ENCODE assay signal across 30 cellular contexts in the genomic region with DNA sequence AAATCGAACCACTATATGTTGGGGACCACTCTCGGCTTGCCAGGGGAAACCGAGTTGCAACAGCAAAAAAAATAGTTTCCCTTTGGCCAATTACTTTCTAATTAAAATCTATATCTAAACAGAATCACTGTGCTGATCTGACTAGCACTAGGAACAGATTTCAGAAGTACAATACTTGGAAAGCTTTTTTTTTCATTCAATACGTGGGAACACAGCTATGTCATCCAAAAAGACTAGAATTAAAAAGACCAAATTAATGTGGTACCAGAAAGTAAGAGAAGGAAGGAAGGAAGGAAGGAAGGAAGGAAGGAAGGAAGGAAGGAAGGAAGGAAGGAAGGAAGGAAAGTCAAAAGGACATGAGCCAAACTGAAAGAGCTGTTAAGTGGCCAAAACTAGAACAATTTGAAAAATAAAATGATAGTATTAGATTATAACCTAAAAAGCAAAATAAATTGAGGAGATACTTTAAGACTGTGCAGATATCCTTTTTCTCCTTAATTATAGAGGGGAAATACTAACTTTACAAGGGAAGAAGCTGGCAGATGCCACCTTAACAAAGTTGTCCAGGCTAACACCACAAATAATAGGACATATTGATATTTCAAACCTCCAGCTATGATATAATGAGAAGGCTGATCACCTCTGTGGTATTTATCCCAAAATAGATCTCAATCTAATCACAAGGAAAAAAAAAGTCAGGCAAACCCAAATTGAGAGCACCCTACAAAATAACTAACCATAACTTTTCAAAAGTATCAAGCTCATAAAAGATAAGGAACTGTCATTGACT.
"Had no signal": no experiment of that assay in that cellular context is flagged by ENCODE, and none has a peak within 500 bp of the region (broad histone marks: within the 10 kb centered on the region; RNA-seq: fewer than 3 reads in every experiment).

No MANE protein-coding gene starts in this region.

- ATAC-seq: activated T-cell treated with anti-CD3 and anti-CD28 coated beads, Interleukin-2, amount 50 U/mL, for 72 hours; esophagus mucosa; gastroesophageal sphincter; heart right ventricle; T-helper 17 cell had no signal

- H3K27ac ChIP-seq: brain microvascular endothelial cell, coronary artery, dorsolateral prefrontal cortex, gastroesophageal sphincter, heart right ventricle had no signal

- DNase-seq: activated CD4-positive, alpha-beta memory T cell treated with anti-CD3 and anti-CD28 coated beads, Interleukin-2, amount 10 ng/mL, durations not matched to agents 7 days and 5 days; activated CD4-positive, alpha-beta T cell treated with anti-CD3 and anti-CD28 coated beads for 1 hour; activated CD4-positive, alpha-beta T cell treated with anti-CD3 and anti-CD28 coated beads for 4 hours; activated CD4-positive, alpha-beta T cell treated with anti-CD3 and anti-CD28 coated beads, Interleukin-2, amount 10 ng/mL, durations not matched to agents 7 days and 5 days; activated CD4-positive, alpha-beta T cell treated with anti-CD3 and anti-CD28 coated beads, Interleukin-2, amount 50 U/mL, for 4 hours; activated CD8-positive, alpha-beta memory T cell treated with anti-CD3 and anti-CD28 coated beads, Interleukin-2, amount 50 U/mL, for 48 hours; activated gamma-delta T cell; activated naive CD4-positive, alpha-beta T cell treated with anti-CD3 and anti-CD28 coated beads, Interleukin-2, amount 50 U/mL, for 16 hours; activated naive CD4-positive, alpha-beta T cell treated with Interleukin-2 at 50 U/mL for 16 hours; activated T-cell treated with anti-CD3 and anti-CD28 coated beads for 4 hours; activated T-cell treated with anti-CD3 and anti-CD28 coated beads, Interleukin-2, amount 50 U/mL, for 24 hours; activated T-cell treated with anti-CD3 and anti-CD28 coated beads, Interleukin-2, amount 50 U/mL, for 72 hours; amniotic stem cell; anterior cingulate cortex; brain microvascular endothelial cell; dorsolateral prefrontal cortex; effector memory CD4-positive, alpha-beta T cell; endodermal cell; foreskin melanocyte; heart right ventricle; T-helper 1 cell; T-helper 17 cell; T1000 had no signal

- H3K9me3 ChIP-seq: gastroesophageal sphincter, heart right ventricle had no signal

- H3K27me3 Mint-ChIP-seq: activated CD4-positive, alpha-beta memory T cell treated with anti-CD3 and anti-CD28 coated beads, Interleukin-2, amount 10 ng/mL, durations not matched to agents 7 days and 5 days; activated CD4-positive, alpha-beta T cell treated with anti-CD3 and anti-CD28 coated beads, Interleukin-2, amount 10 ng/mL, durations not matched to agents 7 days and 5 days; activated naive CD8-positive, alpha-beta T cell; activated T-cell treated with anti-CD3 and anti-CD28 coated beads, Interleukin-2, amount 50 U/mL, for 24 hours; central memory CD8-positive, alpha-beta T cell; dendritic cell treated with granulocyte-macrophage colony-stimulating factor and Interleukin-4, amounts not matched to agents 40 ng/mL and 50 ng/mL, for 4 days; T-helper 17 cell had no signal

- H3K4me1 ChIP-seq: gastroesophageal sphincter, heart right ventricle had no signal

- H3K9me3 Mint-ChIP-seq: activated CD4-positive, alpha-beta T cell treated with anti-CD3 and anti-CD28 coated beads, Interleukin-2, amount 10 ng/mL, durations not matched to agents 7 days and 5 days; activated T-cell treated with anti-CD3 and anti-CD28 coated beads, Interleukin-2, amount 50 U/mL, for 24 hours; activated T-cell treated with anti-CD3 and anti-CD28 coated beads, Interleukin-2, amount 50 U/mL, for 72 hours; central memory CD8-positive, alpha-beta T cell; dendritic cell treated with granulocyte-macrophage colony-stimulating factor and Interleukin-4, amounts not matched to agents 40 ng/mL and 50 ng/mL, for 4 days; endodermal cell had no signal

- H3K36me3 ChIP-seq: brain microvascular endothelial cell, gastroesophageal sphincter, heart right ventricle had no signal

- H3K36me3 Mint-ChIP-seq: activated naive CD8-positive, alpha-beta T cell had no signal

- H3K4me3 Mint-ChIP-seq: activated CD4-positive, alpha-beta memory T cell treated with anti-CD3 and anti-CD28 coated beads, Interleukin-2, amount 10 ng/mL, durations not matched to agents 7 days and 5 days; activated CD4-positive, alpha-beta T cell treated with anti-CD3 and anti-CD28 coated beads, Interleukin-2, amount 10 ng/mL, durations not matched to agents 7 days and 5 days; activated naive CD8-positive, alpha-beta T cell; activated T-cell treated with anti-CD3 and anti-CD28 coated beads, Interleukin-2, amount 50 U/mL, for 24 hours; activated T-cell treated with anti-CD3 and anti-CD28 coated beads, Interleukin-2, amount 50 U/mL, for 72 hours; central memory CD8-positive, alpha-beta T cell; dendritic cell treated with granulocyte-macrophage colony-stimulating factor and Interleukin-4, amounts not matched to agents 40 ng/mL and 50 ng/mL, for 4 days; endodermal cell; T-helper 17 cell; T-helper 2 cell treated with Interferon-gamma antibody and Interleukin-4, amounts not matched to agents 5 μg/mL and 100 μg/mL, for 36 hours had no signal

- H3K27me3 ChIP-seq: brain microvascular endothelial cell, gastroesophageal sphincter, heart right ventricle had no signal

- H3K27ac Mint-ChIP-seq: activated CD4-positive, alpha-beta memory T cell treated with anti-CD3 and anti-CD28 coated beads, Interleukin-2, amount 10 ng/mL, durations not matched to agents 7 days and 5 days; activated CD4-positive, alpha-beta T cell treated with anti-CD3 and anti-CD28 coated beads, Interleukin-2, amount 10 ng/mL, durations not matched to agents 7 days and 5 days; activated naive CD8-positive, alpha-beta T cell; activated T-cell treated with anti-CD3 and anti-CD28 coated beads, Interleukin-2, amount 50 U/mL, for 24 hours; activated T-cell treated with anti-CD3 and anti-CD28 coated beads, Interleukin-2, amount 50 U/mL, for 72 hours; dendritic cell treated with granulocyte-macrophage colony-stimulating factor and Interleukin-4, amounts not matched to agents 40 ng/mL and 50 ng/mL, for 4 days; endodermal cell; T-helper 17 cell; T-helper 2 cell treated with Interferon-gamma antibody and Interleukin-4, amounts not matched to agents 5 μg/mL and 100 μg/mL, for 36 hours had no signal

- H3K4me3 ChIP-seq: coronary artery, dorsolateral prefrontal cortex, gastroesophageal sphincter, heart right ventricle had no signal

- H3K4me1 Mint-ChIP-seq: activated CD4-positive, alpha-beta T cell treated with anti-CD3 and anti-CD28 coated beads, Interleukin-2, amount 10 ng/mL, durations not matched to agents 7 days and 5 days; central memory CD8-positive, alpha-beta T cell; T-helper 17 cell had no signal
